ENCODE assay signal across 8 cellular contexts in genomic region chr19:12293771-12294307, GRCh38. TPM values are rescaled to one million over a fixed set of nuclear protein-coding genes. Genes with fewer than 3 reads are reported as not detected.
DNase-seq lines count a peak whose midpoint lies in the region; ATAC-seq and TF ChIP-seq lines count a peak whose summit lies in the region.

No MANE protein-coding gene starts in this region.

- CTCF ChIA-PET in IMR-90 (lab: Yijun Ruan, JAX), result no interaction called here
- CTCF ChIA-PET in MCF 10A (lab: Yijun Ruan, JAX), result no interaction called here

- peak overlapping the region; percentile 94 for H3K4me3 Mint-ChIP-seq in MCF 10A (ENCODE audit: unreplicated experiment)

- BruUV-seq in IMR-90 (replicated peaks; lab: Mats Ljungman, UMichigan), result no TSS peak
- BruUV-seq in MCF 10A (replicated peaks; lab: Mats Ljungman, UMichigan), result no TSS peak

- no peak overlapping the region for H4K5ac ChIP-seq in IMR-90 (ENCODE audit: low read depth, low read length)

- no peak overlapping the region for H2BK5ac ChIP-seq in IMR-90 (ENCODE audit: low read depth, low read length, poor library complexity, severe bottlenecking)

- H3K4me1 ChIP-seq in IMR-90 (ENCODE audit: control insufficient read depth, insufficient read depth, low read length), result peaks cover 3% of the 10 kb centered on the region

- no peaks in the 10 kb centered on the region for H4K20me1 ChIP-seq in IMR-90 (ENCODE audit: insufficient read depth, low read length)

- H3K27ac ChIP-seq in IMR-90 (ENCODE audit: insufficient read depth, low read length), result peak overlapping the region; percentile 57

- H3K36me3 ChIP-seq in IMR-90 (ENCODE audit: control insufficient read depth, insufficient read depth, low read length), result 0 out of 2 replicates have a peak, but pooled peaks cover 2% of the 10 kb centered on the region

- peak overlapping the region; percentile 78 for H3K9ac ChIP-seq in IMR-90 (ENCODE audit: low read depth, low read length)

- H2BK120ac ChIP-seq in IMR-90 (ENCODE audit: low read depth, low read length), result no peak overlapping the region

- peak overlapping the region; percentile 40; the same call in 1 of the 2 replicates for H3K4ac ChIP-seq in IMR-90 (ENCODE audit: low read depth, low read length)

- peaks cover 28% of the 10 kb centered on the region for H3K36me3 Mint-ChIP-seq in MCF 10A (ENCODE audit: insufficient read depth, unreplicated experiment)

- H3K9me1 ChIP-seq in IMR-90 (ENCODE audit: insufficient read depth, low read length), result no peaks in the 10 kb centered on the region

- no peak overlapping the region for H2AK5ac ChIP-seq in IMR-90 (ENCODE audit: low read depth, low read length)

- no peak overlapping the region; the same call in 1 of the 2 replicates for H4K91ac ChIP-seq in IMR-90 (ENCODE audit: insufficient read depth, low read depth, low read length)

- peak overlapping the region; percentile 99 for H2AFZ ChIP-seq in IMR-90 (replicated peaks; ENCODE audit: low read length, poor library complexity)

- no peak for TF ChIP-seq CTCF in IMR-90 (conservative IDR thresholded peaks at IDR 0.05; ENCODE audit: low read depth, low read length)
- TF ChIP-seq CTCF in MCF 10A (IDR thresholded peaks at IDR 0.05; ENCODE audit: unreplicated experiment), result no peak

- H2BK15ac ChIP-seq in IMR-90 (ENCODE audit: low read depth, low read length), result no peak overlapping the region

- POLR2A ChIA-PET in IMR-90 (lab: Charles Lee; ENCODE audit: unreplicated experiment), result no interaction called here
- POLR2A ChIA-PET in MCF 10A (lab: Yijun Ruan, JAX), result interaction anchor here (0.7 to 3.1 kb wide), 13 partner anchors 15 to 512 kb away, joined by 3 to 13 read pairs (median 5); partner anchors contain the start of genes ZNF136, ZNF20, ZNF433 and ZNF442

- no peaks in the 10 kb centered on the region for H3K9me3 ChIP-seq in IMR-90 (ENCODE audit: control insufficient read depth, insufficient read depth, low read length)
- no peaks in the 10 kb centered on the region for H3K9me3 ChIP-seq in iPS-18c (ENCODE audit: control insufficient read depth, insufficient read depth, low read length)

- H3K4me1 Mint-ChIP-seq in MCF 10A (ENCODE audit: insufficient read depth, unreplicated experiment), result peaks cover 8% of the 10 kb centered on the region

- peak overlapping the region; percentile 95 for H3K4me2 ChIP-seq in IMR-90 (ENCODE audit: low read depth, low read length)

- no peak overlapping the region for H3K56ac ChIP-seq in IMR-90 (ENCODE audit: extremely low read depth, insufficient read depth, low read length)

- H3K79me1 ChIP-seq in IMR-90 (ENCODE audit: low read depth in 1 of 2, low read length in 2 of 2), result peaks cover 8 to 32% of the 10 kb centered on the region in 2 experiments; a peak in 3 of 4 replicates

- H4K8ac ChIP-seq in IMR-90 (ENCODE audit: low read depth in 2 of 2, low read length in 2 of 2), result peak overlapping the region in 1 of 2 experiments; percentile 40; a peak in 1 of 4 replicates

- no peak overlapping the region; the same call in 1 of the 2 replicates for H3K23ac ChIP-seq in IMR-90 (ENCODE audit: low read depth, low read length)

- peaks cover 8% of the 10 kb centered on the region for H3K9me3 Mint-ChIP-seq in MCF 10A (ENCODE audit: unreplicated experiment)

- H3K27me3 ChIP-seq in IMR-90 (ENCODE audit: control insufficient read depth, insufficient read depth, low read length), result no peaks in the 10 kb centered on the region

- no peaks in the 10 kb centered on the region for H3K27me3 Mint-ChIP-seq in MCF 10A (ENCODE audit: insufficient read depth, unreplicated experiment)

- intact Hi-C loops in IMR-90 (cut with micrococcal nuclease) (loop anchor here (5.0 to 10.0 kb wide), 3 partner anchors 38 to 148 kb away; partner anchors contain the start of genes ZNF136, ZNF443 and ZNF563), MCF 10A (cut with micrococcal nuclease) (loop anchor here (2.0 to 5.0 kb wide), 4 partner anchors 39 to 318 kb away; partner anchors contain the start of genes ZNF136, ZNF443, ZNF490 and ZNF563)

- no peak for TF ChIP-seq POLR2A in IMR-90 (IDR thresholded peaks at IDR 0.05; ENCODE audit: low read depth, low read length)

- no peak overlapping the region for H2BK20ac ChIP-seq in IMR-90 (ENCODE audit: low read depth, low read length)

- H3K4me3 ChIP-seq in IMR-90 (ENCODE audit: insufficient read depth, low read depth, low read length), result peak overlapping the region; percentile 81
- H3K4me3 ChIP-seq in iPS-18c (ENCODE audit: insufficient read depth, low read depth, low read length), result peak overlapping the region; percentile 94
- H3K4me3 ChIP-seq in skeletal muscle cell (ENCODE audit: low read depth, low read length), result peak overlapping the region; percentile 97

- no peak overlapping the region for H3K18ac ChIP-seq in IMR-90 (ENCODE audit: low read depth, low read length)

- H3K14ac ChIP-seq in IMR-90 (replicated peaks; ENCODE audit: low read depth, low read length), result no peak overlapping the region; the same call in 1 of the 2 replicates

- ATAC-seq in GM19397 (IDR thresholded peaks at IDR 0.05; ENCODE audit: unreplicated experiment) (peak; percentile 51), IMR-90 (ENCODE audit: low read depth) (peak; percentile 44), GM21360 (IDR thresholded peaks at IDR 0.05; ENCODE audit: unreplicated experiment) (no peak)

- dilution Hi-C loops in IMR-90 (cut with HindIII; ENCODE audit: low sequenced_read_pairs, unreplicated experiment), result no loop called here

- in situ Hi-C loops in IMR-90 (cut with MboI; ENCODE audit: low sequenced_read_pairs), result no loop called here

- WGBS in IMR-90 (ENCODE audit: extremely low coverage in 2 of 2, insufficient read length in 1 of 2), 2 experiments, result 3% methylated on average over 6 of the region's 20 CpGs; no CpG with 5 or more reads in 1 of the 2 experiments

- no peak for TF ChIP-seq RAD21 in IMR-90 (IDR thresholded peaks at IDR 0.05; ENCODE audit: low read length)

- H3K27ac Mint-ChIP-seq in MCF 10A (ENCODE audit: low read depth, unreplicated experiment), result peak overlapping the region; percentile 92

- DNase-seq in COLO668 (lab: John Stamatoyannopoulos, UW; ENCODE audit: unreplicated experiment) (peak; percentile 86), IMR-90 (peak; percentile 46), T-helper 22 cell (ENCODE audit: low read depth) (peak; percentile 32), MCF 10A (ENCODE audit: unreplicated experiment) (peak; percentile 74), skeletal muscle cell (ENCODE audit: low read depth) (no peak)

- H2AK9ac ChIP-seq in IMR-90 (replicated peaks; ENCODE audit: low read depth, low read length, poor library complexity), result peak overlapping the region; percentile 91

TF ChIP-seq in IMR-90, 13 proteins besides CTCF, POLR2A, EP300 and RAD21:
- TF ChIP-seq BHLHE40 (IDR thresholded peaks at IDR 0.05; ENCODE audit: low read depth, low read length) (no peak), FOS (IDR thresholded peaks at IDR 0.05; ENCODE audit: low read depth, low read length) (no peak), CEBPB (IDR thresholded peaks at IDR 0.05; ENCODE audit: low read depth, low read length) (peak; percentile 75; the same call in 1 of the 2 replicates), MAFK (IDR thresholded peaks at IDR 0.05; ENCODE audit: low read depth, low read length) (no peak), MXI1 (IDR thresholded peaks at IDR 0.05; ENCODE audit: borderline replicate concordance, low read depth, low read length) (no peak), SMC3 (IDR thresholded peaks at IDR 0.05; ENCODE audit: low read depth, low read length) (no peak), ELK1 (IDR thresholded peaks at IDR 0.05; ENCODE audit: borderline replicate concordance, low read depth, low read length) (no peak)

RNA-seq across cellular contexts. Expression of gene ZNF44, which starts 0.8 kb away (rescaled TPM):
- total RNA-seq in IMR-90 (2012; rRNA removed) (6.1 and 6.6 TPM in 2 replicates), MCF 10A (2022) (10.3 and 10.5 TPM in 2 replicates)
- polyA plus RNA-seq in IMR-90 (2012; rRNA removed), result 2.6 and 3.5 TPM in 2 replicates
- polyA plus RNA-seq in IMR-90 (2012; cell fraction: cytosol; rRNA removed), result 0.56 and 1.5 TPM in 2 replicates
- polyA plus RNA-seq in IMR-90 (2012; cell fraction: nucleus; rRNA removed; ENCODE audit: low replicate concordance), result 1.5 and 9.5 TPM in 2 replicates

RNA-seq across cellular contexts. Expression of gene ZNF563, which starts 39.6 kb away (rescaled TPM):
- total RNA-seq in IMR-90 (2012; rRNA removed) (2.0 and 3.1 TPM in 2 replicates), MCF 10A (2022) (1.1 and 1.3 TPM in 2 replicates)
- polyA plus RNA-seq in IMR-90 (2012; rRNA removed), result 1.2 and 1.3 TPM in 2 replicates
- 0.62 and 1.00 TPM in 2 replicates for polyA plus RNA-seq in IMR-90 (2012; cell fraction: cytosol; rRNA removed)
- polyA plus RNA-seq in IMR-90 (2012; cell fraction: nucleus; rRNA removed; ENCODE audit: low replicate concordance), result 0.40 and 0.93 TPM in 2 replicates
